Comparison of ENCODE assay signal across 8 cellular contexts in genomic region chr9:121620777-121621437, GRCh38. TPM values are rescaled to one million over a fixed set of nuclear protein-coding genes. Genes with fewer than 3 reads are reported as not detected.
DNase-seq lines count a peak whose midpoint lies in the region; ATAC-seq and TF ChIP-seq lines count a peak whose summit lies in the region.

No MANE protein-coding gene starts in this region.

- H3K27me3 ChIP-seq in smooth muscle cell (ENCODE audit: low read depth) = no peaks in the 10 kb centered on the region

- ATAC-seq in HG03520 (IDR thresholded peaks at IDR 0.05; ENCODE audit: unreplicated experiment) (no peak), GM19351 (IDR thresholded peaks at IDR 0.05; ENCODE audit: unreplicated experiment) (no peak), HG03175 (IDR thresholded peaks at IDR 0.05; ENCODE audit: unreplicated experiment) (no peak)

- H3K36me3 ChIP-seq in smooth muscle cell (ENCODE audit: low read depth) = no peaks in the 10 kb centered on the region

- peak; percentile 17 for DNase-seq in NCI-H2227 (lab: John Stamatoyannopoulos, UW; ENCODE audit: unreplicated experiment)
- no peak for DNase-seq in NCI-H2227 treated with DMSO at 0.1 percent for 48 hours (lab: John Stamatoyannopoulos, UW)
- peak; percentile 29 for DNase-seq in NOMO-1 treated with dmso at 0.1 percent for 144 hours (lab: John Stamatoyannopoulos, UW; ENCODE audit: unreplicated experiment)
- peak; percentile 31 for DNase-seq in epithelial cell of esophagus (ENCODE audit: low read depth)
- no peak for DNase-seq in smooth muscle cell (lab: John Stamatoyannopoulos, UW; ENCODE audit: unreplicated experiment)

- H3K4me3 ChIP-seq in epithelial cell of esophagus (ENCODE audit: low read length) (no peak overlapping the region), smooth muscle cell (no peak overlapping the region)

- H3K4me1 ChIP-seq in smooth muscle cell (ENCODE audit: low read depth) = peaks cover 4% of the 10 kb centered on the region

- 85% methylated on average over 3 of the region's 3 CpGs for WGBS in smooth muscle cell (ENCODE audit: low lambda C conversion rate)

- peaks cover 13% of the 10 kb centered on the region for H4K20me1 ChIP-seq in smooth muscle cell (ENCODE audit: low read depth)

- no peaks in the 10 kb centered on the region for H3F3A ChIP-seq in smooth muscle cell (ENCODE audit: low read depth)

- H3K4me2 ChIP-seq in smooth muscle cell = no peak overlapping the region

- no peak overlapping the region for H2AFZ ChIP-seq in smooth muscle cell (ENCODE audit: low read depth)

- H3K27ac ChIP-seq in smooth muscle cell (ENCODE audit: low read depth) = no peak overlapping the region

- H3K9me3 ChIP-seq in smooth muscle cell (replicated peaks; ENCODE audit: low read depth) = no peaks in the 10 kb centered on the region

- no peaks in the 10 kb centered on the region for H3K79me2 ChIP-seq in smooth muscle cell (ENCODE audit: low read depth)

- TF ChIP-seq CTCF in epithelial cell of esophagus (IDR thresholded peaks at IDR 0.05; ENCODE audit: insufficient read depth, low read depth, low read length, missing control alignments) (peak; percentile 40), smooth muscle cell (IDR thresholded peaks at IDR 0.05; ENCODE audit: borderline replicate concordance, insufficient read depth, poor library complexity, severe bottlenecking) (peak; percentile 42)

- H3K9ac ChIP-seq in smooth muscle cell (ENCODE audit: low read depth) = no peak overlapping the region

RNA-seq across cellular contexts. Expression of gene DAB2IP, which starts 30.5 kb away (rescaled TPM):
- 15.5 and 21.6 TPM in 2 replicates for total RNA-seq in smooth muscle cell
- polyA plus RNA-seq in smooth muscle cell = 10.4 and 14.0 TPM in 2 replicates

Comparison
In these comparisons a context has a peak if more than half of its experiments do, and no peak if none do; other contexts are left out.
1. DNase-seq: peak in NCI-H2227 (single experiment), NOMO-1 treated with dmso at 0.1 percent for 144 hours (single experiment) and epithelial cell of esophagus (single experiment); none in NCI-H2227 treated with DMSO at 0.1 percent for 48 hours (single experiment) and smooth muscle cell (single experiment).